In the genomic region with DNA sequence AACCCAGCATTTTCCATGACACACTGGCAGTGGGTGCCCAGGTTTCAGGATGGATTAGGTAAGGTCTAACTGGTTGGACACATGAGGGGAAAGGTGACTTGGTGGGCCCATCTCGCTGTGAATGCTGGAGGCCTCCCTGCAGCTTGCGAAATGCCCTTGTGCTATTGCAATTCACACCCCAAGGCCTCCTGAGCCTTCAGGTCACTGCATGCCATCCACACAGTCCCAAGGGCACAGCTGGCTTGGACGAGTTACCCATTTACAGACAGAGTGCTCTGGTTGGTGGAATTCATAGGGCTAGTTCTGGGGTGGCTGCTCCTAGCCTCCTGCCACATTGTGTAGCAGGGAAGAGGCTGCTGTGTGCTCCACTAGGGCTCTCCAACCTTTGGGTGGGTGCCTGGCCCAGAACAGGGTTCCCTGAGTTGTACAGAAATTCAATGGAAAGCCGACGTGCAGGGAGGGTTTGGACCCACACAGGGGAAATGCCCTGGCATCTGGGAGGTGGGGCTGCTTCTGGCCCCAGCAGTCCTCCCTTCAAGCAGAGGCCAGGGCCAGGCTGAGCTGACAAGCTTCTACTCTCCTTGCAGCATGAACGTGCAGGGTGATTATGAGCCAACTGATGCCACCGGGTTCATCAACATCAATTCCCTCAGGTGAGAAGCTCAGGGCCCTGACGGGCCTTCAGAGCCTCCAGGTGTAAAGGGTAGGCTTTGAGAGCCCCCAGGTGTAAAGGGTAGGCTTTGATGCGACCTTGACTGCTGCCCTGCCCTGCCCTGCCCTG, we compare ENCODE assay signal across 1 cellular context.
TF ChIP-seq lines count a peak whose summit lies in the region.

No MANE protein-coding gene starts in this region.

TF ChIP-seq in HepG2, 621 proteins besides CTCF, POLR2A, EP300 and RAD21 (continued from another document and continues in another):
- TF ChIP-seq, protein P1, sequence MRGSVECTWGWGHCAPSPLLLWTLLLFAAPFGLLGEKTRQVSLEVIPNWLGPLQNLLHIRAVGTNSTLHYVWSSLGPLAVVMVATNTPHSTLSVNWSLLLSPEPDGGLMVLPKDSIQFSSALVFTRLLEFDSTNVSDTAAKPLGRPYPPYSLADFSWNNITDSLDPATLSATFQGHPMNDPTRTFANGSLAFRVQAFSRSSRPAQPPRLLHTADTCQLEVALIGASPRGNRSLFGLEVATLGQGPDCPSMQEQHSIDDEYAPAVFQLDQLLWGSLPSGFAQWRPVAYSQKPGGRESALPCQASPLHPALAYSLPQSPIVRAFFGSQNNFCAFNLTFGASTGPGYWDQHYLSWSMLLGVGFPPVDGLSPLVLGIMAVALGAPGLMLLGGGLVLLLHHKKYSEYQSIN (CRISPR knock-in tag; IDR thresholded peaks at IDR 0.05; ENCODE audit: borderline replicate concordance): no peak
- TF ChIP-seq FOSL1 (CRISPR knock-in tag; IDR thresholded peaks at IDR 0.05; ENCODE audit: borderline replicate concordance) (no peak), ZNF780A (CRISPR knock-in tag; IDR thresholded peaks at IDR 0.05) (peak; percentile 69), CENPX (CRISPR knock-in tag; IDR thresholded peaks at IDR 0.05) (no peak), NFE2L1 (CRISPR knock-in tag; IDR thresholded peaks at IDR 0.05; ENCODE audit: borderline replicate concordance) (no peak), FOXO4 (CRISPR knock-in tag; conservative IDR thresholded peaks at IDR 0.05) (no peak), ZNF761 (CRISPR knock-in tag; conservative IDR thresholded peaks at IDR 0.05) (peak; percentile 90; the same call in 1 of the 2 replicates), ZNF589 (CRISPR knock-in tag; conservative IDR thresholded peaks at IDR 0.05) (no peak; the same call in 1 of the 2 replicates), ZSCAN30 (CRISPR knock-in tag; IDR thresholded peaks at IDR 0.05) (no peak), HOMEZ (CRISPR knock-in tag; IDR thresholded peaks at IDR 0.05; ENCODE audit: low read depth) (peak; percentile 59; the same call in 1 of the 2 replicates), ZNF557 (CRISPR knock-in tag; IDR thresholded peaks at IDR 0.05) (no peak), ARNTL (CRISPR knock-in tag; IDR thresholded peaks at IDR 0.05) (peak; percentile 89), ZNF563 (CRISPR knock-in tag; IDR thresholded peaks at IDR 0.05) (no peak; the same call in 1 of the 2 replicates), E2F1 (CRISPR knock-in tag; IDR thresholded peaks at IDR 0.05) (no peak), ZNF567 (CRISPR knock-in tag; IDR thresholded peaks at IDR 0.05; ENCODE audit: borderline replicate concordance) (no peak; the same call in 1 of the 2 replicates), SNAI1 (CRISPR knock-in tag; IDR thresholded peaks at IDR 0.05; ENCODE audit: borderline replicate concordance) (peak; percentile 54; the same call in 1 of the 2 replicates), ZFY (CRISPR knock-in tag; IDR thresholded peaks at IDR 0.05) (peak; percentile 88), SMARCE1 (IDR thresholded peaks at IDR 0.05; ENCODE audit: borderline replicate concordance) (no peak), ZNF446 (CRISPR knock-in tag; IDR thresholded peaks at IDR 0.05) (no peak), ZSCAN22 (CRISPR knock-in tag; IDR thresholded peaks at IDR 0.05) (no peak), KMT2B (CRISPR knock-in tag; IDR thresholded peaks at IDR 0.05) (peak; percentile 50; the same call in 1 of the 2 replicates), GATA4 (IDR thresholded peaks at IDR 0.05; ENCODE audit: borderline replicate concordance, low read depth) (0 out of 2 replicates have a peak, but pooled peaks have one; percentile 52), HHEX (CRISPR knock-in tag; IDR thresholded peaks at IDR 0.05) (peak; percentile 29; the same call in 1 of the 2 replicates), LBX2 (CRISPR knock-in tag; IDR thresholded peaks at IDR 0.05; ENCODE audit: borderline replicate concordance) (no peak), MZF1 (CRISPR knock-in tag; IDR thresholded peaks at IDR 0.05; ENCODE audit: borderline replicate concordance) (no peak), NBN (conservative IDR thresholded peaks at IDR 0.05) (no peak), GFI1 (CRISPR knock-in tag; IDR thresholded peaks at IDR 0.05; ENCODE audit: borderline replicate concordance) (0 out of 2 replicates have a peak, but pooled peaks have one; percentile 64), SNAPC2 (CRISPR knock-in tag; IDR thresholded peaks at IDR 0.05) (no peak), RARA (CRISPR knock-in tag; IDR thresholded peaks at IDR 0.05) (peak; percentile 87), MED13 (CRISPR knock-in tag; IDR thresholded peaks at IDR 0.05) (no peak; the same call in 1 of the 2 replicates), ZBTB33 (CRISPR knock-in tag; IDR thresholded peaks at IDR 0.05) (peak; percentile 3; the same call in 1 of the 2 replicates), CBFB (CRISPR knock-in tag; IDR thresholded peaks at IDR 0.05) (peak; percentile 57; the same call in 1 of the 2 replicates), TCF7L2 (IDR thresholded peaks at IDR 0.05; ENCODE audit: low read depth, low read length) (no peak), ZNF550 (CRISPR knock-in tag; IDR thresholded peaks at IDR 0.05; ENCODE audit: borderline replicate concordance) (no peak), NFE2 (CRISPR knock-in tag; IDR thresholded peaks at IDR 0.05) (no peak), JARID2 (CRISPR knock-in tag; IDR thresholded peaks at IDR 0.05; ENCODE audit: insufficient replicate concordance) (no peak), NFE2L2 (IDR thresholded peaks at IDR 0.05; ENCODE audit: low read length) (no peak), TOPORS (CRISPR knock-in tag; IDR thresholded peaks at IDR 0.05) (no peak; the same call in 1 of the 2 replicates), PRMT3 (CRISPR knock-in tag; IDR thresholded peaks at IDR 0.05; ENCODE audit: borderline replicate concordance, low read depth) (no peak), ZNF879 (CRISPR knock-in tag; IDR thresholded peaks at IDR 0.05) (peak; percentile 65; the same call in 1 of the 2 replicates), PITX1 (CRISPR knock-in tag; IDR thresholded peaks at IDR 0.05) (peak; percentile 84), SMAD9 (CRISPR knock-in tag; IDR thresholded peaks at IDR 0.05) (no peak), KAT8 (CRISPR knock-in tag; IDR thresholded peaks at IDR 0.05) (peak; percentile 70), RCOR2 (CRISPR knock-in tag; IDR thresholded peaks at IDR 0.05) (peak; percentile 62), NFYB (CRISPR knock-in tag; IDR thresholded peaks at IDR 0.05) (peak; percentile 70), SP2 (CRISPR knock-in tag; IDR thresholded peaks at IDR 0.05) (no peak), ZBTB37 (CRISPR knock-in tag; IDR thresholded peaks at IDR 0.05) (no peak), ZSCAN9 (CRISPR knock-in tag; IDR thresholded peaks at IDR 0.05; ENCODE audit: borderline replicate concordance) (peak; percentile 36; the same call in 1 of the 2 replicates), NFIB (CRISPR knock-in tag; IDR thresholded peaks at IDR 0.05; ENCODE audit: borderline replicate concordance) (no peak), KMT2A (CRISPR knock-in tag; IDR thresholded peaks at IDR 0.05) (peak; percentile 35; the same call in 1 of the 2 replicates), TMF1 (CRISPR knock-in tag; IDR thresholded peaks at IDR 0.05; ENCODE audit: low read depth) (no peak), MATR3 (CRISPR knock-in tag; IDR thresholded peaks at IDR 0.05) (no peak)
- TF ChIP-seq, protein P2, sequence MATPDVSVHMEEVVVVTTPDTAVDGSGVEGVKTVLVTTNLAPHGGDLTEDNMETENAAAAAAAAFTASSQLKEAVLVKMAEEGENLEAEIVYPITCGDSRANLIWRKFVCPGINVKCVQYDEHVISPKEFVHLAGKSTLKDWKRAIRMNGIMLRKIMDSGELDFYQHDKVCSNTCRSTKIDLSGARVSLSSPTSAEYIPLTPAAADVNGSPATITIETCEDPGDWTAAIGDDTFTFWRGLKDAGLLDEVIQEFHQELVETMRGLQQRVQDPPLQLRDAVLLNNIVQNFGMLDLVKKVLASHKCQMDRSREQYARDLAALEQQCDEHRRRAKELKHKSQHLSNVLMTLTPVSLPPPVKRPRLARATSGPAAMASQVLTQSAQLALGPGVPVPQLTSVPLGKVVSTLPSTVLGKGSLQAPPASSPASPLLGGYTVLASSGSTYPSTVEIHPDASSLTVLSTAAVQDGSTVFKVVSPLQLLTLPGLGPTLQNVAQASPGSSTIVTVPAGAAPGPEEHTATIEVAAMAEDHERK (CRISPR knock-in tag; IDR thresholded peaks at IDR 0.05; ENCODE audit: low read depth): no peak
- TF ChIP-seq, protein P3, sequence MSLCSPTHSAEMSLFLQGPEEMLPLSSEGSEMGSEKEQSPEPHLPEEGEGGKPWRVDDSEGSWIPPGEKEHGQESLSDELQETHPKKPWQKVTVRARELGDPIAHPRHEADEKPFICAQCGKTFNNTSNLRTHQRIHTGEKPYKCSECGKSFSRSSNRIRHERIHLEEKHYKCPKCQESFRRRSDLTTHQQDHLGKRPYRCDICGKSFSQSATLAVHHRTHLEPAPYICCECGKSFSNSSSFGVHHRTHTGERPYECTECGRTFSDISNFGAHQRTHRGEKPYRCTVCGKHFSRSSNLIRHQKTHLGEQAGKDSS (CRISPR knock-in tag; IDR thresholded peaks at IDR 0.05; ENCODE audit: borderline replicate concordance, low read depth): 0 out of 2 replicates have a peak, but pooled peaks have one; percentile 51
- TF ChIP-seq, protein P4, sequence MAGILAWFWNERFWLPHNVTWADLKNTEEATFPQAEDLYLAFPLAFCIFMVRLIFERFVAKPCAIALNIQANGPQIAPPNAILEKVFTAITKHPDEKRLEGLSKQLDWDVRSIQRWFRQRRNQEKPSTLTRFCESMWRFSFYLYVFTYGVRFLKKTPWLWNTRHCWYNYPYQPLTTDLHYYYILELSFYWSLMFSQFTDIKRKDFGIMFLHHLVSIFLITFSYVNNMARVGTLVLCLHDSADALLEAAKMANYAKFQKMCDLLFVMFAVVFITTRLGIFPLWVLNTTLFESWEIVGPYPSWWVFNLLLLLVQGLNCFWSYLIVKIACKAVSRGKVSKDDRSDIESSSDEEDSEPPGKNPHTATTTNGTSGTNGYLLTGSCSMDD (CRISPR knock-in tag; IDR thresholded peaks at IDR 0.05): no peak
